In genomic region chr16:11742041-11742535, GRCh38 we compare ENCODE assay signal across 8 cellular contexts. TPM values are rescaled to one million over a fixed set of nuclear protein-coding genes. Genes with fewer than 3 reads are reported as not detected.
A peak's percentile ranks its signal among the peaks of the same experiment; 100 is the strongest.
DNase-seq lines count a peak whose midpoint lies in the region; ATAC-seq, FAIRE-seq and TF ChIP-seq lines count a peak whose summit lies in the region.

No MANE protein-coding gene starts in this region.

- FAIRE-seq in HepG2 (lab: Jason Lieb, UNC), result no peak

- no peaks in the 10 kb centered on the region for H3K9me3 Mint-ChIP-seq in T-cell

- H2AFZ ChIP-seq in mammary epithelial cell (ENCODE audit: low read depth, low read length), result peak overlapping the region; percentile 70
- no peak overlapping the region for H2AFZ ChIP-seq in HepG2 (ENCODE audit: low read length)

- TF ChIP-seq CTCF in 22Rv1 (IDR thresholded peaks at IDR 0.05) (no peak), mammary epithelial cell (conservative IDR thresholded peaks at IDR 0.05 in 1 of 2, IDR thresholded peaks at IDR 0.05 in 1 of 2; ENCODE audit: extremely low read depth in 1 of 2, insufficient read depth in 1 of 2, low read depth in 1 of 2, low read length in 2 of 2) (no peak), HepG2 (CRISPR knock-in tag; IDR thresholded peaks at IDR 0.05) (peak; percentile 14; the same call in 1 of the 2 replicates)

- intact Hi-C loops in mammary epithelial cell (cut with micrococcal nuclease) (loop anchor here (2.0 to 5.0 kb wide), 3 partner anchors 41 to 325 kb away; partner anchors contain the start of gene ZC3H7A), HepG2 (cut with micrococcal nuclease; ENCODE audit: unreplicated experiment) (loop anchor here (2.0 to 10.0 kb wide), 4 partner anchors 45 to 173 kb away; partner anchors contain the start of gene GSPT1)

- H3K4me2 ChIP-seq in mammary epithelial cell (ENCODE audit: insufficient read depth, low read depth, low read length) (peak overlapping the region; percentile 89), HepG2 (ENCODE audit: low read depth, low read length) (peak overlapping the region; percentile 89)

- BruUV-seq in mammary epithelial cell (replicated peaks; lab: Mats Ljungman, UMichigan) (no TSS peak), HepG2 (replicated peaks; lab: Mats Ljungman, UMichigan) (no TSS peak)

- H3K4me3 Mint-ChIP-seq in T-cell, result peak overlapping the region; percentile 90 to 96 (median 94)

- TF ChIP-seq RAD21 in HepG2 (CRISPR knock-in tag; IDR thresholded peaks at IDR 0.05), result no peak

- POLR2A ChIA-PET in T-cell (lab: Charles Lee), result interaction anchor here (0.6 to 2.1 kb wide), 7 partner anchors 9 to 182 kb away, joined by 3 to 14 read pairs (median 4); partner anchors contain the start of gene ZC3H7A (in 1 of the 2)
- POLR2A ChIA-PET in HepG2 (lab: Yijun Ruan, JAX), result interaction anchor here (0.6 to 4.8 kb wide), 42 partner anchors 9 to 800 kb away, joined by 3 to 207 read pairs (median 10); partner anchors contain the start of genes DEXI, GSPT1, RSL1D1 and SOCS1

- TF ChIP-seq EP300 in HepG2 (IDR thresholded peaks at IDR 0.05; ENCODE audit: low read depth in 2 of 2, low read length in 2 of 2) (0 out of 4 replicates have a peak, but pooled peaks of 1 of the 2 experiments have one; percentile 4), HepG2 (CRISPR knock-in tag; IDR thresholded peaks at IDR 0.05; ENCODE audit: borderline replicate concordance) (no peak; the same call in 1 of the 2 replicates)

- H3K79me2 ChIP-seq in mammary epithelial cell (ENCODE audit: insufficient read depth, low read length) (peaks cover 53% of the 10 kb centered on the region), HepG2 (ENCODE audit: insufficient read depth, low read length) (peaks cover 52% of the 10 kb centered on the region)

- CTCF ChIA-PET in T-cell (lab: Charles Lee) (interaction anchor here in 1 of 2 donors (0.7 to 3.2 kb wide), 5 partner anchors 23 to 137 kb away, joined by 3 to 20 read pairs (median 4); partner anchors contain the start of gene ZC3H7A), mammary epithelial cell (lab: Charles Lee; ENCODE audit: low non-redundant PET) (interaction anchor here (1.2 kb wide), 1 partner anchor 55 kb away, joined by 5 read pairs; the partner anchor contains the start of gene ZC3H7A), HepG2 (lab: Yijun Ruan, JAX; ENCODE audit: low intra/inter-chr PET ratio, low total read pairs) (no interaction called here)

- H4K20me1 ChIP-seq in mammary epithelial cell (ENCODE audit: insufficient read depth, low read length) (no peaks in the 10 kb centered on the region), HepG2 (ENCODE audit: insufficient read depth, low read length) (peaks cover 33% of the 10 kb centered on the region)

- H3K36me3 ChIP-seq in mammary epithelial cell (ENCODE audit: insufficient read depth, low read length) (peaks cover 4% of the 10 kb centered on the region), HepG2 (replicated peaks in 1 of 2; ENCODE audit: control insufficient read depth in 1 of 2, insufficient read depth in 2 of 2, low read length in 2 of 2) (peaks cover 2 to 10% of the 10 kb centered on the region in 2 experiments; a peak in 3 of 5 replicates)

- in situ Hi-C loops in mammary epithelial cell (cut with MboI; ENCODE audit: low sequenced_read_pairs in 2 of 2), result no loop called here
- in situ Hi-C loops in HepG2 (cut with HindIII; ENCODE audit: extremely low pct_ligation_motif_present, low pct_unique_long_range_greater_than_20kb), result no loop called here

- H3K27ac ChIP-seq in 22Rv1 (peak overlapping the region; percentile 88), mammary epithelial cell (ENCODE audit: insufficient read depth, low read depth, low read length) (peak overlapping the region; percentile 85), HepG2 (ENCODE audit: extremely low read length, insufficient read depth, low read length) (peak overlapping the region; percentile 94)

- H3K4me3 ChIP-seq in mammary epithelial cell (replicated peaks in 1 of 3; ENCODE audit: insufficient read depth in 1 of 3, low read depth in 2 of 3, low read length in 3 of 3) (peak overlapping the region; percentile 63 to 93 (median 88)), HepG2 (replicated peaks in 1 of 3; ENCODE audit: insufficient read depth in 1 of 3, low read depth in 2 of 3, low read length in 3 of 3) (peak overlapping the region; percentile 75 to 98 (median 97))

- dilution Hi-C loops in mammary epithelial cell (cut with HindIII; ENCODE audit: low sequenced_read_pairs), result loop anchor here (5.0 kb wide), 1 partner anchor 80 kb away; no protein-coding TSS in a partner anchor

- peaks cover 54 to 60% (median 59%) of the 10 kb centered on the region in 3 donors for H3K4me1 Mint-ChIP-seq in T-cell

- TF ChIP-seq POLR2A in HepG2 (IDR thresholded peaks at IDR 0.05; ENCODE audit: insufficient read depth in 1 of 2, low read depth in 2 of 2, low read length in 2 of 2), result no peak

- H3K36me3 Mint-ChIP-seq in T-cell, result peaks cover 6% of the 10 kb centered on the region

- WGBS in mammary epithelial cell (ENCODE audit: low coverage, missing lambda C conversion rate), result 0% methylated on average over 1 of the region's 40 CpGs
- 0% methylated on average over 14 of the region's 40 CpGs for WGBS in HepG2 (ENCODE audit: low lambda C conversion rate)

- ATAC-seq in GM18870 (IDR thresholded peaks at IDR 0.05; ENCODE audit: unreplicated experiment) (peak; percentile 6), HG03108 (IDR thresholded peaks at IDR 0.05; ENCODE audit: unreplicated experiment) (peak; percentile 20), T-cell (replicated peaks in 1 of 4) (peak; percentile 4 to 48 (median 28)), HepG2 (peak; percentile 47)

- peak overlapping the region; percentile 83 to 88 for H3K27ac Mint-ChIP-seq in T-cell

- H3K9me3 ChIP-seq in mammary epithelial cell (replicated peaks; ENCODE audit: insufficient read depth, low read length), result no peaks in the 10 kb centered on the region
- H3K9me3 ChIP-seq in HepG2 (ENCODE audit: low read length), result no peaks in the 10 kb centered on the region

- peaks cover 18% of the 10 kb centered on the region for H3K4me1 ChIP-seq in mammary epithelial cell (ENCODE audit: insufficient read depth, low read length)
- peaks cover 82% of the 10 kb centered on the region for H3K4me1 ChIP-seq in HepG2 (ENCODE audit: insufficient read depth, low read length)

- no peaks in the 10 kb centered on the region for H3K27me3 Mint-ChIP-seq in T-cell

- peak overlapping the region; percentile 82 for H3K9ac ChIP-seq in mammary epithelial cell (ENCODE audit: insufficient read depth, low read length)
- H3K9ac ChIP-seq in HepG2 (ENCODE audit: insufficient read depth, low read depth, low read length), result peak overlapping the region; percentile 99

- H3K27me3 ChIP-seq in mammary epithelial cell (ENCODE audit: insufficient read depth, low read length), result no peaks in the 10 kb centered on the region
- H3K27me3 ChIP-seq in HepG2 (ENCODE audit: control insufficient read depth in 1 of 2, insufficient read depth in 2 of 2, low read length in 2 of 2), result no peaks in the 10 kb centered on the region; a peak in 1 of 5 replicates

- DNase-seq in T-cell (peak in 14 of 34 experiments; percentile 5 to 45 (median 20)), mammary epithelial cell (peak; percentile 27), HepG2 (ENCODE audit: low spot score) (peak; percentile 32), cortex of kidney (lab: John Stamatoyannopoulos, UW) (no peak)
- peak; percentile 22 for DNase-seq in stimulated activated CD8-positive, alpha-beta memory T cell treated with anti-CD3 and anti-CD28 coated beads, Interleukin-4, amount 100 ng/mL, for 24 hours (ENCODE audit: low read depth)

RNA-seq across cellular contexts. Expression of gene TXNDC11, which starts 0.6 kb away (rescaled TPM):
- total RNA-seq in T-cell, result 10 to 100 TPM; 44.0 to 76.3 (median 54.0) TPM
- 10 to 100 TPM; 26.0 to 30.7 TPM for total RNA-seq in mammary epithelial cell
- 46.6 TPM for polyA plus RNA-seq in mammary epithelial cell
- 34.0 TPM for polyA minus RNA-seq in mammary epithelial cell
- 46.4 and 74.9 TPM in 2 replicates for total RNA-seq in HepG2 (2016; rRNA removed; fragmentation: Illumina TruSeq; extraction: Trizol)
- total RNA-seq in HepG2 (2016; cell fraction: cytosol; rRNA removed; fragmentation: Illumina TruSeq; extraction: Trizol; ENCODE audit: low read depth), result 35.1 and 37.4 TPM in 2 replicates
- total RNA-seq in HepG2 (2016; cell fraction: insoluble cytoplasmic fraction; rRNA removed; fragmentation: Illumina TruSeq; extraction: Trizol), result 41.1 and 74.2 TPM in 2 replicates
- total RNA-seq in HepG2 (2016; cell fraction: membrane; rRNA removed; fragmentation: Illumina TruSeq; extraction: Trizol), result 66.4 and 69.7 TPM in 2 replicates
- total RNA-seq in HepG2 (2016; cell fraction: nucleus; rRNA removed; fragmentation: Illumina TruSeq; extraction: Trizol), result 67.8 and 74.4 TPM in 2 replicates
- polyA plus RNA-seq in HepG2 (2011; rRNA removed), result 123 and 124 TPM in 2 replicates
- 124 and 127 TPM in 2 replicates for polyA plus RNA-seq in HepG2 (2011; cell fraction: cytosol; rRNA removed)
- polyA plus RNA-seq in HepG2 (2011; cell fraction: nucleus; rRNA removed), result 90.0 and 92.7 TPM in 2 replicates
- 52.3 and 58.7 TPM in 2 replicates for polyA plus RNA-seq in HepG2 (2012)
- polyA plus RNA-seq in HepG2 (2016; cell fraction: cytosol; fragmentation: Illumina TruSeq; extraction: Trizol; ENCODE audit: low read depth), result 27.8 and 29.0 TPM in 2 replicates
- 50.3 and 56.6 TPM in 2 replicates for polyA plus RNA-seq in HepG2 (2016; cell fraction: insoluble cytoplasmic fraction; fragmentation: Illumina TruSeq; extraction: Trizol; ENCODE audit: low read depth)
- 51.9 and 62.9 TPM in 2 replicates for polyA plus RNA-seq in HepG2 (2016; cell fraction: membrane; fragmentation: Illumina TruSeq; extraction: Trizol; ENCODE audit: low read depth)
- 110 TPM in 2 replicates for polyA plus RNA-seq in HepG2 (2016; cell fraction: nucleus; fragmentation: Illumina TruSeq; extraction: Trizol; ENCODE audit: insufficient read depth, low read depth)
- polyA minus RNA-seq in HepG2 (2011; rRNA and poly(A)+ RNA removed; ENCODE audit: low replicate concordance), result 53.2 and 119 TPM in 2 replicates
- 62.7 TPM in 2 replicates for polyA minus RNA-seq in HepG2 (2011; cell fraction: cytosol; rRNA and poly(A)+ RNA removed)
- polyA minus RNA-seq in HepG2 (2011; cell fraction: nucleus; rRNA and poly(A)+ RNA removed), result 73.1 and 73.3 TPM in 2 replicates

RNA-seq across cellular contexts. Expression of gene ZC3H7A, which starts 55.0 kb away (rescaled TPM):
- total RNA-seq in T-cell (100 to 1,000 TPM in 1 of 5 donors, 10 to 100 TPM in 4; 57.6 to 115 (median 68.2) TPM), mammary epithelial cell (10 to 100 TPM; 42.5 to 64.1 TPM), HepG2 (2016; rRNA removed; fragmentation: Illumina TruSeq; extraction: Trizol) (29.2 and 51.5 TPM in 2 replicates)
- polyA plus RNA-seq in mammary epithelial cell (29.0 TPM), HepG2 (2011; rRNA removed) (28.4 and 36.8 TPM in 2 replicates)
- polyA minus RNA-seq in mammary epithelial cell, result 25.5 TPM
- 36.4 and 39.0 TPM in 2 replicates for total RNA-seq in HepG2 (2016; cell fraction: cytosol; rRNA removed; fragmentation: Illumina TruSeq; extraction: Trizol; ENCODE audit: low read depth)
- total RNA-seq in HepG2 (2016; cell fraction: insoluble cytoplasmic fraction; rRNA removed; fragmentation: Illumina TruSeq; extraction: Trizol), result 27.9 and 45.5 TPM in 2 replicates
- total RNA-seq in HepG2 (2016; cell fraction: membrane; rRNA removed; fragmentation: Illumina TruSeq; extraction: Trizol), result 21.9 and 22.1 TPM in 2 replicates
- total RNA-seq in HepG2 (2016; cell fraction: nucleus; rRNA removed; fragmentation: Illumina TruSeq; extraction: Trizol), result 62.9 and 69.9 TPM in 2 replicates
- 17.3 and 26.0 TPM in 2 replicates for polyA plus RNA-seq in HepG2 (2011; cell fraction: cytosol; rRNA removed)
- polyA plus RNA-seq in HepG2 (2011; cell fraction: nucleus; rRNA removed), result 65.4 and 82.1 TPM in 2 replicates
- polyA plus RNA-seq in HepG2 (2012), result 38.8 and 45.6 TPM in 2 replicates
- 7.0 and 7.9 TPM in 2 replicates for polyA plus RNA-seq in HepG2 (2016; cell fraction: cytosol; fragmentation: Illumina TruSeq; extraction: Trizol; ENCODE audit: low read depth)
- 53.0 and 59.0 TPM in 2 replicates for polyA plus RNA-seq in HepG2 (2016; cell fraction: insoluble cytoplasmic fraction; fragmentation: Illumina TruSeq; extraction: Trizol; ENCODE audit: low read depth)
- 12.7 and 13.1 TPM in 2 replicates for polyA plus RNA-seq in HepG2 (2016; cell fraction: membrane; fragmentation: Illumina TruSeq; extraction: Trizol; ENCODE audit: low read depth)
- polyA plus RNA-seq in HepG2 (2016; cell fraction: nucleus; fragmentation: Illumina TruSeq; extraction: Trizol; ENCODE audit: insufficient read depth, low read depth), result 118 and 123 TPM in 2 replicates
- 15.6 and 21.1 TPM in 2 replicates for polyA minus RNA-seq in HepG2 (2011; rRNA and poly(A)+ RNA removed; ENCODE audit: low replicate concordance)
- polyA minus RNA-seq in HepG2 (2011; cell fraction: cytosol; rRNA and poly(A)+ RNA removed), result 19.2 and 27.3 TPM in 2 replicates
- polyA minus RNA-seq in HepG2 (2011; cell fraction: nucleus; rRNA and poly(A)+ RNA removed), result 93.7 and 101 TPM in 2 replicates
